1 cellular context compared by ENCODE assay signal in genomic region chr2:58054264-58054663, GRCh38.
TF ChIP-seq lines count a peak whose summit lies in the region.

No MANE protein-coding gene starts in this region.

TF ChIP-seq in WTC11, 78 proteins besides CTCF, POLR2A, EP300 and RAD21 (continued from another document):
- TF ChIP-seq AR (CRISPR knock-in tag; IDR thresholded peaks at IDR 0.05), result no peak
- no peak for TF ChIP-seq HMGXB4 (CRISPR knock-in tag; IDR thresholded peaks at IDR 0.05)
- TF ChIP-seq USF2 (CRISPR knock-in tag; IDR thresholded peaks at IDR 0.05), result no peak
- no peak for TF ChIP-seq ZNF281 (CRISPR knock-in tag; IDR thresholded peaks at IDR 0.05)
- no peak for TF ChIP-seq RORB (CRISPR knock-in tag; IDR thresholded peaks at IDR 0.05)
- no peak for TF ChIP-seq MXD4 (CRISPR knock-in tag; IDR thresholded peaks at IDR 0.05; ENCODE audit: borderline replicate concordance)
- TF ChIP-seq SP1 (CRISPR knock-in tag; conservative IDR thresholded peaks at IDR 0.05), result no peak
